8 cellular contexts compared by ENCODE assay signal in the genomic region with DNA sequence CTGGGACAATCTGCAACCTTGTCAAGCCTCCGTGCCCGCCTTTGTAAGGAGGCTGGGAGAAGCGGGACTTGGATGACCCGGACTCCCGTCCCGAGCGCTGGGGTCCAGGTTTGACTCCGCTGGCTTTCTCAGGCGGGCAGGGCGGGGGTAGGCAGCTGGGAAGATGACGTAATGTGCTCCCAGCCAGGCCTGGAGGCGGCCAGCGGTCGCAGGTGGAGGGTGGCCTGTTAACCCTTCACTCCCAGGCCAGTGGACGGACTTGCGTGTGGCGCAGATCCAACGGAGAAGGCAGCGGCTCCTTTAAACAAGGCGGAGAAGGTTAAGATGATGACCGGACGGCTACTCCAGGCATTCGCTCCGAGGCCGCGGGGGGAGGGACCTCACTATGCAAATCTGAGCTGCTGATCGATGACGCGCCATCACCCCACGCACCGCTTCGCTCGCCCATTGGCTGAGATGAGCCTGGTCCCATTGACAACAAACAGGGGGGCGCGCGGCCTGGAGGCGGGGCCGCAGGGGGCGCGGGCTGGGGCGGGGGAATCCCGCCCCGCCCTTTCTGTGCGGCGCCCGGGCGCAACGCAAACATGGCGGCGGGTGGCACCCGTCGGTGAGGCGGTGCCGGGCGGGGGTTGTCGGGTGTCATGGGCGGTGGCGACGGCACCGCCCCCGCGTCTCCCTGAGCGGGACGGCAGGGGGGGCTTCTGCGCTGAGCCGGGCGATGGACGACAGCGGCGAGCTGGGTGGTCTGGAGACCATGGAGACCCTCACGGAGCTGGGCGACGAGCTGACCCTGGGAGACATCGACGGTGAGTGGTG. TPM values are rescaled to one million over a fixed set of nuclear protein-coding genes. Genes with fewer than 3 reads are reported as not detected.
DNase-seq lines count a peak whose midpoint lies in the region; ATAC-seq and TF ChIP-seq lines count a peak whose summit lies in the region.

A gene (plus strand): TSS at position 553 of the 816 bp plus-strand sequence. CDS start 166 bp downstream, at position 719.

- no peaks in the 10 kb centered on the region for H3K27me3 Mint-ChIP-seq in activated naive CD4-positive, alpha-beta T cell treated with anti-CD3 and anti-CD28 coated beads, Interleukin-2, amount 50 U/mL, for 24 hours

- H3K4me3 ChIP-seq in suprapubic skin: peak within 1 kb of the TSS; percentile 85

- H3K4me1 ChIP-seq in suprapubic skin: peaks cover 28% of the 10 kb centered on the region

- POLR2A ChIA-PET in GM10248 (lab: Yijun Ruan, JAX): interaction anchor here (0.6 to 2.5 kb wide), 6 partner anchors 24 to 107 kb away, joined by 3 to 13 read pairs (median 4); a partner anchor contains a TSS

- no peaks in the 10 kb centered on the region for H3K36me3 ChIP-seq in suprapubic skin

- H3K27ac ChIP-seq in suprapubic skin: peak within 1 kb of the TSS; percentile 92

- H3K9me3 ChIP-seq in suprapubic skin: no peaks in the 10 kb centered on the region

- H3K4me3 Mint-ChIP-seq in activated naive CD4-positive, alpha-beta T cell treated with anti-CD3 and anti-CD28 coated beads, Interleukin-2, amount 50 U/mL, for 24 hours: peak within 1 kb of the TSS; percentile 97

- H3K9me3 Mint-ChIP-seq in activated naive CD4-positive, alpha-beta T cell treated with anti-CD3 and anti-CD28 coated beads, Interleukin-2, amount 50 U/mL, for 24 hours: no peaks in the 10 kb centered on the region

- H3K4me1 Mint-ChIP-seq in activated naive CD4-positive, alpha-beta T cell treated with anti-CD3 and anti-CD28 coated beads, Interleukin-2, amount 50 U/mL, for 24 hours: peaks cover 47% of the 10 kb centered on the region

- ATAC-seq in HG02588 (IDR thresholded peaks at IDR 0.05; ENCODE audit: unreplicated experiment) (peak; percentile 77), SK-N-SH treated with all-trans-retinoic acid at 6 μM for 48 hours (peak; percentile 97)

- peaks cover 16% of the 10 kb centered on the region for H3K36me3 Mint-ChIP-seq in activated naive CD4-positive, alpha-beta T cell treated with anti-CD3 and anti-CD28 coated beads, Interleukin-2, amount 50 U/mL, for 24 hours

- H3K27ac Mint-ChIP-seq in activated naive CD4-positive, alpha-beta T cell treated with anti-CD3 and anti-CD28 coated beads, Interleukin-2, amount 50 U/mL, for 24 hours: peak within 1 kb of the TSS; percentile 99

- DNase-seq in GM10248 (ENCODE audit: extremely low spot score): peak; percentile 99
- DNase-seq in NCI-H1092 (lab: John Stamatoyannopoulos, UW): peak; percentile 99
- peak; percentile 100 for DNase-seq in globus pallidus (ENCODE audit: low spot score)
- DNase-seq in nucleus accumbens (lab: John Stamatoyannopoulos, UW): peak; percentile 85 to 100 (median 99)
- peak; percentile 99 to 100 for DNase-seq in suprapubic skin (ENCODE audit: low spot score in 2 of 2)

- H3K27me3 ChIP-seq in suprapubic skin: no peaks in the 10 kb centered on the region

- TF ChIP-seq POLR2A in suprapubic skin (IDR thresholded peaks at IDR 0.05): peak; percentile 14 to 45

- TF ChIP-seq CTCF in GM10248 (IDR thresholded peaks at IDR 0.05; ENCODE audit: control extremely low read depth, extremely low read depth, low read depth, missing control alignments): no peak
- TF ChIP-seq CTCF in suprapubic skin (IDR thresholded peaks at IDR 0.05): no peak

- WGBS in suprapubic skin: 0% methylated on average over 14 of the region's 75 CpGs

- CTCF ChIA-PET in GM10248 (lab: Yijun Ruan, JAX): interaction anchor here (0.7 to 4.9 kb wide), 8 partner anchors 9 to 108 kb away, joined by 3 to 29 read pairs (median 6); no protein-coding TSS in a partner anchor

- TF ChIP-seq EP300 in suprapubic skin (IDR thresholded peaks at IDR 0.05): no peak

TF ChIP-seq in SK-N-SH treated with all-trans-retinoic acid at 6 μM for 48 hours, 23 proteins besides CTCF, POLR2A, EP300 and RAD21:
- TF ChIP-seq OSR1 (CRISPR knock-in tag; IDR thresholded peaks at IDR 0.05): no peak
- no peak for TF ChIP-seq ESRRG (CRISPR knock-in tag; IDR thresholded peaks at IDR 0.05)
- TF ChIP-seq ZNF565 (CRISPR knock-in tag; conservative IDR thresholded peaks at IDR 0.05; ENCODE audit: low read depth): 0 out of 2 replicates have a peak, but pooled peaks have one; percentile 46
- TF ChIP-seq GLIS3 (CRISPR knock-in tag; IDR thresholded peaks at IDR 0.05): no peak
- no peak for TF ChIP-seq TOX (CRISPR knock-in tag; IDR thresholded peaks at IDR 0.05; ENCODE audit: borderline replicate concordance)
- no peak for TF ChIP-seq ZC3H10 (CRISPR knock-in tag; IDR thresholded peaks at IDR 0.05)
- TF ChIP-seq, protein P1, sequence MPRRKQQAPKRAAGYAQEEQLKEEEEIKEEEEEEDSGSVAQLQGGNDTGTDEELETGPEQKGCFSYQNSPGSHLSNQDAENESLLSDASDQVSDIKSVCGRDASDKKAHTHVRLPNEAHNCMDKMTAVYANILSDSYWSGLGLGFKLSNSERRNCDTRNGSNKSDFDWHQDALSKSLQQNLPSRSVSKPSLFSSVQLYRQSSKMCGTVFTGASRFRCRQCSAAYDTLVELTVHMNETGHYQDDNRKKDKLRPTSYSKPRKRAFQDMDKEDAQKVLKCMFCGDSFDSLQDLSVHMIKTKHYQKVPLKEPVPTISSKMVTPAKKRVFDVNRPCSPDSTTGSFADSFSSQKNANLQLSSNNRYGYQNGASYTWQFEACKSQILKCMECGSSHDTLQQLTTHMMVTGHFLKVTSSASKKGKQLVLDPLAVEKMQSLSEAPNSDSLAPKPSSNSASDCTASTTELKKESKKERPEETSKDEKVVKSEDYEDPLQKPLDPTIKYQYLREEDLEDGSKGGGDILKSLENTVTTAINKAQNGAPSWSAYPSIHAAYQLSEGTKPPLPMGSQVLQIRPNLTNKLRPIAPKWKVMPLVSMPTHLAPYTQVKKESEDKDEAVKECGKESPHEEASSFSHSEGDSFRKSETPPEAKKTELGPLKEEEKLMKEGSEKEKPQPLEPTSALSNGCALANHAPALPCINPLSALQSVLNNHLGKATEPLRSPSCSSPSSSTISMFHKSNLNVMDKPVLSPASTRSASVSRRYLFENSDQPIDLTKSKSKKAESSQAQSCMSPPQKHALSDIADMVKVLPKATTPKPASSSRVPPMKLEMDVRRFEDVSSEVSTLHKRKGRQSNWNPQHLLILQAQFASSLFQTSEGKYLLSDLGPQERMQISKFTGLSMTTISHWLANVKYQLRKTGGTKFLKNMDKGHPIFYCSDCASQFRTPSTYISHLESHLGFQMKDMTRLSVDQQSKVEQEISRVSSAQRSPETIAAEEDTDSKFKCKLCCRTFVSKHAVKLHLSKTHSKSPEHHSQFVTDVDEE (CRISPR knock-in tag; IDR thresholded peaks at IDR 0.05): 0 out of 2 replicates have a peak, but pooled peaks have one; percentile 25
TF ChIP-seq in SK-N-SH treated with all-trans-retinoic acid at 6 μM for 48 hours: peak in this region for 2.

RNA-seq across cellular contexts. Expression of the gene that starts here (rescaled TPM):
- 100 to 1,000 TPM in 3 of 4 donors, 10 to 100 TPM in 1; 97.5 to 160 (median 146) TPM for total RNA-seq in suprapubic skin

Comparison
In these comparisons a context has a peak if more than half of its experiments do, and no peak if none do; other contexts are left out.
1. Peak in every context shown above with its lines: DNase-seq, ATAC-seq, H3K4me3 ChIP-seq and H3K27ac ChIP-seq.